In genomic region chr2:54683596-54683995, GRCh38 we compare ENCODE assay signal across 1 cellular context.
TF ChIP-seq lines count a peak whose summit lies in the region.

No MANE protein-coding gene starts in this region.

TF ChIP-seq in HepG2, 621 proteins besides CTCF, POLR2A, EP300 and RAD21 (continued from another document):
- TF ChIP-seq FOXO4 (CRISPR knock-in tag; conservative IDR thresholded peaks at IDR 0.05) = 0 out of 2 replicates have a peak, but pooled peaks have one; percentile 68
